Comparison of ENCODE assay signal across 8 cellular contexts in genomic region chr20:25750765-25751696, GRCh38. TPM values are rescaled to one million over a fixed set of nuclear protein-coding genes. Genes with fewer than 3 reads are reported as not detected.
DNase-seq lines count a peak whose midpoint lies in the region; ATAC-seq lines count a peak whose summit lies in the region.

No MANE protein-coding gene starts in this region.

- peak overlapping the region; percentile 78 to 89 for H3K27ac Mint-ChIP-seq in T-cell

- peak; percentile 92 for ATAC-seq in HG03457 (IDR thresholded peaks at IDR 0.05; ENCODE audit: unreplicated experiment)
- peak; percentile 85 to 89 (median 88) for ATAC-seq in T-cell (replicated peaks in 1 of 4)
- ATAC-seq in GM19351 (IDR thresholded peaks at IDR 0.05; ENCODE audit: unreplicated experiment) = no peak

- CTCF ChIA-PET in T-cell (lab: Charles Lee) = interaction anchor here in 1 of 2 donors (0.6 kb wide), 1 partner anchor 8 kb away, joined by 3 read pairs; no protein-coding TSS in a partner anchor

- peaks cover 14 to 17% (median 16%) of the 10 kb centered on the region in 3 donors for H3K4me1 Mint-ChIP-seq in T-cell

- no peaks in the 10 kb centered on the region for H3K36me3 Mint-ChIP-seq in T-cell

- H3K4me3 Mint-ChIP-seq in T-cell = peak overlapping the region; percentile 81 to 86 (median 84)

- peak; percentile 35 for DNase-seq in NCI-H146 (lab: John Stamatoyannopoulos, UW)
- DNase-seq in NCI-H146 treated with DMSO at 0.1 percent for 48 hours (lab: John Stamatoyannopoulos, UW; ENCODE audit: unreplicated experiment) = no peak
- peak in 33 of 34 experiments; percentile 18 to 71 (median 46) for DNase-seq in T-cell
- DNase-seq in astrocyte of the hippocampus (ENCODE audit: low read depth, low spot score) = peak; percentile 20
- DNase-seq in iPS-NIHi7 (ENCODE audit: extremely low spot score) = peak; percentile 82
- DNase-seq in stimulated activated CD4-positive, alpha-beta T cell treated with anti-CD3 and anti-CD28 coated beads, Interleukin-12 subunit alpha, Interleukin-12 subunit beta, amount 100 ng/mL, for 48 hours (ENCODE audit: low read depth in 2 of 3, low spot score in 1 of 3) = peak; percentile 27 to 39 (median 36)

- H3K27me3 Mint-ChIP-seq in T-cell = no peaks in the 10 kb centered on the region

- POLR2A ChIA-PET in T-cell (lab: Charles Lee) = no interaction called here

- H3K9me3 Mint-ChIP-seq in T-cell = no peaks in the 10 kb centered on the region

RNA-seq across cellular contexts. Expression of gene ZNF337, which starts 54.4 kb away (rescaled TPM):
- total RNA-seq in T-cell = 10 to 100 TPM; 22.5 to 33.1 (median 27.0) TPM
